17 cellular contexts compared by ENCODE assay signal in the genomic region with DNA sequence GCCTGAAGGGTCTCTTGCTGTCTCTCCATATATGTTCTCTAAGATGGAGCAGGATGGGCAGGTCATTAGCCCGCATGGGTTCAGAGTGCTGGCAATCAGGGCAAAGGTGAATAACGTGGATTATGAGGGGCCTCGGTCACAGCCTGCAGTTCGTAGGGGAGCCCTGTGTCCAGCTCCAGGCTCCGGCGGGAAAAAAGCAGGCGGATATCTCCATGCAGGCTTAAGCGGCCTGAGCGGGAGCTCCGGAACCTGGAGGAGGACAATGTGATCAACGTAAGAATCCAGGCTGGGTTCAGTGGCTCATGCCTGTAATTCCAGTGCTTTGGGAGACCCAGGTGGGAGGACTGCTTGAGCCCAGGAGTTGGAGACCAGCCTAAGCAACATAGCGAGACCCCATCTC.
"Had no signal": no experiment of that assay in that cellular context is flagged by ENCODE, and none has a peak within 500 bp of the region (broad histone marks: within the 10 kb centered on the region; RNA-seq: fewer than 3 reads in every experiment).

No MANE protein-coding gene starts in this region.

- H3K27ac Mint-ChIP-seq: activated CD8-positive, alpha-beta T cell treated with anti-CD3 and anti-CD28 coated beads for 36 hours; activated naive CD4-positive, alpha-beta T cell treated with anti-CD3 and anti-CD28 coated beads, Interleukin-2, amount 10 ng/mL, durations not matched to agents 7 days and 5 days had no signal

- H3K9me3 ChIP-seq: adrenal gland, mucosa of descending colon, thyroid gland had no signal

- DNase-seq: activated CD4-positive, alpha-beta T cell treated with anti-CD3 and anti-CD28 coated beads for 48 hours; activated CD4-positive, CD25-positive, alpha-beta regulatory T cell; activated CD8-positive, alpha-beta T cell treated with anti-CD3 and anti-CD28 coated beads for 36 hours; activated effector memory CD4-positive, alpha-beta T cell treated with Interleukin-2 at 50 U/mL for 16 hours; activated naive CD4-positive, alpha-beta T cell treated with anti-CD3 and anti-CD28 coated beads, Interleukin-2, amount 10 ng/mL, durations not matched to agents 7 days and 5 days; activated T-cell treated with anti-CD3 and anti-CD28 coated beads, Interleukin-2, amount 50 U/mL, for 48 hours; erythroblast; foreskin melanocyte; left ventricle myocardium superior; mucosa of descending colon; naive B cell; retina; stimulated activated CD8-positive, alpha-beta memory T cell treated with anti-CD3 and anti-CD28 coated beads, Interleukin-4, amount 100 ng/mL, for 48 hours; stimulated activated naive CD4-positive, alpha-beta T cell; thyroid gland had no signal

- H3K27ac ChIP-seq: adrenal gland, cardiac muscle cell, thyroid gland had no signal

- H3K9me3 Mint-ChIP-seq: activated CD8-positive, alpha-beta T cell treated with anti-CD3 and anti-CD28 coated beads for 36 hours; activated naive CD4-positive, alpha-beta T cell treated with anti-CD3 and anti-CD28 coated beads, Interleukin-2, amount 10 ng/mL, durations not matched to agents 7 days and 5 days; naive B cell had no signal

- H3K4me3 Mint-ChIP-seq: activated CD8-positive, alpha-beta T cell treated with anti-CD3 and anti-CD28 coated beads for 36 hours; activated naive CD4-positive, alpha-beta T cell treated with anti-CD3 and anti-CD28 coated beads, Interleukin-2, amount 10 ng/mL, durations not matched to agents 7 days and 5 days had no signal

- ATAC-seq: activated CD8-positive, alpha-beta T cell treated with anti-CD3 and anti-CD28 coated beads for 36 hours; left ventricle myocardium superior; mucosa of descending colon had no signal

- H3K4me3 ChIP-seq: adrenal gland, cardiac muscle cell, mucosa of descending colon, thyroid gland had no signal

- H3K27me3 Mint-ChIP-seq: activated CD8-positive, alpha-beta T cell treated with anti-CD3 and anti-CD28 coated beads for 36 hours; activated naive CD4-positive, alpha-beta T cell treated with anti-CD3 and anti-CD28 coated beads, Interleukin-2, amount 10 ng/mL, durations not matched to agents 7 days and 5 days; naive B cell had no signal

- H3K27me3 ChIP-seq: adrenal gland, cardiac muscle cell, thyroid gland had no signal
